In genomic region chr19:46542428-46543230, GRCh38 we compare ENCODE assay signal across 1 cellular context.
TF ChIP-seq lines count a peak whose summit lies in the region.

No MANE protein-coding gene starts in this region.

TF ChIP-seq in liver, 16 proteins besides CTCF, POLR2A, EP300 and RAD21 (continued from another document):
- no peak for TF ChIP-seq HNF4A (conservative IDR thresholded peaks at IDR 0.05)
- TF ChIP-seq HNF4G (IDR thresholded peaks at IDR 0.05): no peak
- no peak for TF ChIP-seq JUND (IDR thresholded peaks at IDR 0.05)
